Comparison of ENCODE assay signal across 9 cellular contexts in the genomic region with DNA sequence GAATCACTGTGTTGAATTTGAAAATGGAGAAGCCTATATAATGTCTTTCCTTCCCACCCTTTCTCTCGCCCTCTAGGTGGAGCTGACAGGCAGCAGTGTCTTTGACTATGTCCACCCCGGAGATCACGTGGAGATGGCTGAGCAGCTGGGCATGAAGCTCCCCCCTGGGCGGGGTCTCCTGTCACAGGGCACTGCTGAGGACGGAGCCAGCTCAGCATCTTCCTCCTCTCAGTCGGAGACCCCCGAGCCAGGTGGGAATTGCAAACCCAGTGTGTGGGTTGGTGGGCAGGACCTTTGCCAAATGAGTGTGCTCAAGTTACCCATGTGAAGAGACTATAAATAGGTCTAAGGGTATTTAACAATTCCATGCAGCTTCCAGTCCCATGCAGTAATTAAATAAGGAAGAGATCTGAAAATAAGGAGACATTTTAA.
A peak's percentile ranks its signal among the peaks of the same experiment; 100 is the strongest.
DNase-seq lines count a peak whose midpoint lies in the region; ATAC-seq and TF ChIP-seq lines count a peak whose summit lies in the region.
"Had no signal": no experiment of that assay in that cellular context is flagged by ENCODE, and none has a peak within 500 bp of the region (broad histone marks: within the 10 kb centered on the region; RNA-seq: fewer than 3 reads in every experiment).

No MANE protein-coding gene starts in this region.

- WGBS in suprapubic skin: 54% methylated on average over 7 of the region's 7 CpGs

- ATAC-seq in GM18873 (IDR thresholded peaks at IDR 0.05; ENCODE audit: low FRiP score, unreplicated experiment): no peak

- POLR2A ChIA-PET in HEK293 (lab: Yijun Ruan, JAX): no interaction called here

- H3K9ac ChIP-seq in NT2/D1 (ENCODE audit: insufficient read length, low read depth): no peak overlapping the region

- no peaks in the 10 kb centered on the region for H3K27me3 Mint-ChIP-seq in neural crest cell (ENCODE audit: low read depth)

- no peak overlapping the region for H3K27ac Mint-ChIP-seq in neural crest cell (ENCODE audit: unreplicated experiment)

- H3K4me1 Mint-ChIP-seq in neural crest cell: peaks cover 25% of the 10 kb centered on the region

- no peak overlapping the region for H3K4me3 Mint-ChIP-seq in neural crest cell

- H3K4me3 ChIP-seq in HEK293 (ENCODE audit: low read depth, low read length): no peak overlapping the region
- no peak overlapping the region for H3K4me3 ChIP-seq in NT2/D1 (ENCODE audit: insufficient read length, low read depth)
- H3K4me3 ChIP-seq in suprapubic skin: no peak overlapping the region

- CTCF ChIA-PET in HEK293 (lab: Yijun Ruan, JAX): interaction anchor here (0.6 to 2.9 kb wide), 26 partner anchors 10 to 777 kb away, joined by 3 to 33 read pairs (median 4); no protein-coding TSS in a partner anchor

- peaks cover 6% of the 10 kb centered on the region for H3K36me3 Mint-ChIP-seq in neural crest cell (ENCODE audit: low read depth)

- TF ChIP-seq CTCF in HEK293 (tag by site-specific recombination; IDR thresholded peaks at IDR 0.05) (0 out of 2 replicates have a peak, but pooled peaks have one; percentile 12), neural crest cell (conservative IDR thresholded peaks at IDR 0.05) (peak; percentile 58), suprapubic skin (IDR thresholded peaks at IDR 0.05) (no peak)

- no peaks in the 10 kb centered on the region for H3K27me3 ChIP-seq in NT2/D1 (ENCODE audit: insufficient read depth, insufficient read length)
- H3K27me3 ChIP-seq in suprapubic skin: no peaks in the 10 kb centered on the region
- H3K27me3 ChIP-seq: upper lobe of left lung had no signal

- no peak for TF ChIP-seq POLR2A in suprapubic skin (IDR thresholded peaks at IDR 0.05)

- H3K4me1 ChIP-seq in HEK293 (ENCODE audit: control insufficient read depth, insufficient read depth, low read length): no peaks in the 10 kb centered on the region
- no peaks in the 10 kb centered on the region for H3K4me1 ChIP-seq in NT2/D1 (ENCODE audit: insufficient read depth, insufficient read length)
- no peaks in the 10 kb centered on the region for H3K4me1 ChIP-seq in suprapubic skin
- H3K4me1 ChIP-seq: upper lobe of left lung had no signal

- H3K9me3 ChIP-seq in HEK293 (ENCODE audit: control insufficient read depth, insufficient read depth, low read depth, low read length): no peaks in the 10 kb centered on the region
- no peaks in the 10 kb centered on the region for H3K9me3 ChIP-seq in NT2/D1 (ENCODE audit: insufficient read depth, low read length)
- H3K9me3 ChIP-seq in suprapubic skin: no peaks in the 10 kb centered on the region
- H3K9me3 ChIP-seq: upper lobe of left lung had no signal

- H3K9me3 Mint-ChIP-seq in neural crest cell: no peaks in the 10 kb centered on the region

- no peak for TF ChIP-seq EP300 in suprapubic skin (IDR thresholded peaks at IDR 0.05)

- DNase-seq in CMK (ENCODE audit: low read depth) (peak; percentile 8), NT2/D1 (ENCODE audit: low read depth, low spot score) (peak; percentile 8), epidermal melanocyte (ENCODE audit: insufficient read length, low spot score) (peak; percentile 31), neural crest cell (ENCODE audit: low read depth, low spot score) (peak; percentile 16), amniotic stem cell (lab: John Stamatoyannopoulos, UW) (no peak), suprapubic skin (ENCODE audit: low spot score in 2 of 2) (no peak)

- H3K27ac ChIP-seq in HEK293 (ENCODE audit: extremely low read depth, low read depth, low read length) (no peak overlapping the region), suprapubic skin (no peak overlapping the region)
- H3K27ac ChIP-seq: upper lobe of left lung had no signal

- H3K36me3 ChIP-seq in HEK293 (ENCODE audit: control insufficient read depth in 2 of 2, insufficient read depth in 1 of 2, low read length in 2 of 2) (no peaks in the 10 kb centered on the region), NT2/D1 (ENCODE audit: insufficient read depth, insufficient read length, low read length) (no peaks in the 10 kb centered on the region), suprapubic skin (no peaks in the 10 kb centered on the region)
- H3K36me3 ChIP-seq: upper lobe of left lung had no signal

TF ChIP-seq in HEK293, 187 proteins besides CTCF, POLR2A, EP300 and RAD21 (continues in another document):
- TF ChIP-seq, protein P1, sequence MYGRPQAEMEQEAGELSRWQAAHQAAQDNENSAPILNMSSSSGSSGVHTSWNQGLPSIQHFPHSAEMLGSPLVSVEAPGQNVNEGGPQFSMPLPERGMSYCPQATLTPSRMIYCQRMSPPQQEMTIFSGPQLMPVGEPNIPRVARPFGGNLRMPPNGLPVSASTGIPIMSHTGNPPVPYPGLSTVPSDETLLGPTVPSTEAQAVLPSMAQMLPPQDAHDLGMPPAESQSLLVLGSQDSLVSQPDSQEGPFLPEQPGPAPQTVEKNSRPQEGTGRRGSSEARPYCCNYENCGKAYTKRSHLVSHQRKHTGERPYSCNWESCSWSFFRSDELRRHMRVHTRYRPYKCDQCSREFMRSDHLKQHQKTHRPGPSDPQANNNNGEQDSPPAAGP (tag by site-specific recombination; IDR thresholded peaks at IDR 0.05): no peak
- TF ChIP-seq, protein P2, sequence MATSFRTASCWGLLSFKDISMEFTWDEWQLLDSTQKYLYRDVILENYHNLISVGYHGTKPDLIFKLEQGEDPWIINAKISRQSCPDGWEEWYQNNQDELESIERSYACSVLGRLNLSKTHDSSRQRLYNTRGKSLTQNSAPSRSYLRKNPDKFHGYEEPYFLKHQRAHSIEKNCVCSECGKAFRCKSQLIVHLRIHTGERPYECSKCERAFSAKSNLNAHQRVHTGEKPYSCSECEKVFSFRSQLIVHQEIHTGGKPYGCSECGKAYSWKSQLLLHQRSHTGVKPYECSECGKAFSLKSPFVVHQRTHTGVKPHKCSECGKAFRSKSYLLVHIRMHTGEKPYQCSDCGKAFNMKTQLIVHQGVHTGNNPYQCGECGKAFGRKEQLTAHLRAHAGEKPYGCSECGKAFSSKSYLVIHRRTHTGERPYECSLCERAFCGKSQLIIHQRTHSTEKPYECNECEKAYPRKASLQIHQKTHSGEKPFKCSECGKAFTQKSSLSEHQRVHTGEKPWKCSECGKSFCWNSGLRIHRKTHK (tag by site-specific recombination; IDR thresholded peaks at IDR 0.05): no peak
- no peak for TF ChIP-seq ZSCAN16 (tag by site-specific recombination; IDR thresholded peaks at IDR 0.05)
- TF ChIP-seq ZNF555 (tag by site-specific recombination; conservative IDR thresholded peaks at IDR 0.05): no peak
- TF ChIP-seq ZNF157 (tag by site-specific recombination; IDR thresholded peaks at IDR 0.05): no peak
- TF ChIP-seq, protein P3, sequence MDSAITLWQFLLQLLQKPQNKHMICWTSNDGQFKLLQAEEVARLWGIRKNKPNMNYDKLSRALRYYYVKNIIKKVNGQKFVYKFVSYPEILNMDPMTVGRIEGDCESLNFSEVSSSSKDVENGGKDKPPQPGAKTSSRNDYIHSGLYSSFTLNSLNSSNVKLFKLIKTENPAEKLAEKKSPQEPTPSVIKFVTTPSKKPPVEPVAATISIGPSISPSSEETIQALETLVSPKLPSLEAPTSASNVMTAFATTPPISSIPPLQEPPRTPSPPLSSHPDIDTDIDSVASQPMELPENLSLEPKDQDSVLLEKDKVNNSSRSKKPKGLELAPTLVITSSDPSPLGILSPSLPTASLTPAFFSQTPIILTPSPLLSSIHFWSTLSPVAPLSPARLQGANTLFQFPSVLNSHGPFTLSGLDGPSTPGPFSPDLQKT (IDR thresholded peaks at IDR 0.05; ENCODE audit: borderline replicate concordance, low read depth, low read length): no peak
- TF ChIP-seq KLF7 (tag by site-specific recombination; IDR thresholded peaks at IDR 0.05; ENCODE audit: borderline replicate concordance): no peak
- TF ChIP-seq ZNF214 (tag by site-specific recombination; IDR thresholded peaks at IDR 0.05; ENCODE audit: borderline replicate concordance): no peak
- TF ChIP-seq, protein P4, sequence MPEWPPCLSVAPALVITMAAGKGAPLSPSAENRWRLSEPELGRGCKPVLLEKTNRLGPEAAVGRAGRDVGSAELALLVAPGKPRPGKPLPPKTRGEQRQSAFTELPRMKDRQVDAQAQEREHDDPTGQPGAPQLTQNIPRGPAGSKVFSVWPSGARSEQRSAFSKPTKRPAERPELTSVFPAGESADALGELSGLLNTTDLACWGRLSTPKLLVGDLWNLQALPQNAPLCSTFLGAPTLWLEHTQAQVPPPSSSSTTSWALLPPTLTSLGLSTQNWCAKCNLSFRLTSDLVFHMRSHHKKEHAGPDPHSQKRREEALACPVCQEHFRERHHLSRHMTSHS (tag by site-specific recombination; IDR thresholded peaks at IDR 0.05): no peak
- no peak for TF ChIP-seq ZFP41 (tag by site-specific recombination; IDR thresholded peaks at IDR 0.05; ENCODE audit: borderline replicate concordance)
- TF ChIP-seq ZNF530 (tag by site-specific recombination; IDR thresholded peaks at IDR 0.05; ENCODE audit: low read depth): no peak
- no peak for TF ChIP-seq SALL2 (tag by site-specific recombination; IDR thresholded peaks at IDR 0.05; ENCODE audit: borderline replicate concordance)
- TF ChIP-seq ZNF610 (tag by site-specific recombination; IDR thresholded peaks at IDR 0.05; ENCODE audit: borderline replicate concordance): no peak
- no peak for TF ChIP-seq ZNF596 (tag by site-specific recombination; IDR thresholded peaks at IDR 0.05)
- TF ChIP-seq EGR2 (tag by site-specific recombination; IDR thresholded peaks at IDR 0.05; ENCODE audit: low read depth): no peak
- TF ChIP-seq, protein P5, sequence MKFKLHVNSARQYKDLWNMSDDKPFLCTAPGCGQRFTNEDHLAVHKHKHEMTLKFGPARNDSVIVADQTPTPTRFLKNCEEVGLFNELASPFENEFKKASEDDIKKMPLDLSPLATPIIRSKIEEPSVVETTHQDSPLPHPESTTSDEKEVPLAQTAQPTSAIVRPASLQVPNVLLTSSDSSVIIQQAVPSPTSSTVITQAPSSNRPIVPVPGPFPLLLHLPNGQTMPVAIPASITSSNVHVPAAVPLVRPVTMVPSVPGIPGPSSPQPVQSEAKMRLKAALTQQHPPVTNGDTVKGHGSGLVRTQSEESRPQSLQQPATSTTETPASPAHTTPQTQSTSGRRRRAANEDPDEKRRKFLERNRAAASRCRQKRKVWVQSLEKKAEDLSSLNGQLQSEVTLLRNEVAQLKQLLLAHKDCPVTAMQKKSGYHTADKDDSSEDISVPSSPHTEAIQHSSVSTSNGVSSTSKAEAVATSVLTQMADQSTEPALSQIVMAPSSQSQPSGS (tag by site-specific recombination; IDR thresholded peaks at IDR 0.05; ENCODE audit: low read depth): no peak

Comparison
In these comparisons a context has a peak if more than half of its experiments do, and no peak if none do; other contexts are left out.
1. DNase-seq: peak in CMK (single experiment), NT2/D1 (single experiment), epidermal melanocyte (single experiment) and neural crest cell (single experiment); none in amniotic stem cell (single experiment) and suprapubic skin (0 of 2).
2. CTCF ChIP-seq: peak in HEK293 (single experiment) and neural crest cell (single experiment); none in suprapubic skin (0 of 2).